ENCODE assay signal across 28 cellular contexts in the genomic region with DNA sequence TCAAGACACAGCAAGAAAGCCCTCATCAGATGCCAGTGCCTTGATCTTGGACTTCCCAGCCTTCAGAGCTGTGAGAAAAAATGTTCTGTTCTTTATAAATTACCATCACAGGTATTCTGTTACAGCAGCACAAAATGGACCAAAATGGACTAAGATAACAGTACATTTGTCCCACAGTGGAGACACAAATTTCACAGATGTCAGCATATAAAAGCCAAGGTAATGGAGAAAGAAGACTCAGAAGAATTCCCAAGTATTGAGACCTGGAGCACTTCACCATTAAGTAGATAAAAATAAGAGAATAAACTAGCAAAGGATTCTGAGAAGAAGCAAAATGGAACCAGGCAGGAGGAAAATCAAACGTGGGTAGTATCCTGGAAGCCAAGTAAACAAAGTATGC.
"Had no signal": no experiment of that assay in that cellular context is flagged by ENCODE, and none has a peak within 500 bp of the region (broad histone marks: within the 10 kb centered on the region; RNA-seq: fewer than 3 reads in every experiment).

No MANE protein-coding gene starts in this region.

- H3K4me3 ChIP-seq: colonic mucosa, coronary artery, dorsolateral prefrontal cortex, esophagus muscularis mucosa, esophagus squamous epithelium, gastrocnemius medialis, gastroesophageal sphincter, heart left ventricle, heart right ventricle had no signal

- ATAC-seq: effector memory CD8-positive, alpha-beta T cell; esophagus mucosa; foreskin keratinocyte; gastrocnemius medialis; gastroesophageal sphincter; heart left ventricle; heart right ventricle had no signal

- H3K4me1 ChIP-seq: colonic mucosa, esophagus muscularis mucosa, esophagus squamous epithelium, foreskin keratinocyte, gastrocnemius medialis, gastroesophageal sphincter, heart left ventricle, heart right ventricle had no signal

- DNase-seq: colonic mucosa; cortex of kidney; dermis blood vessel endothelial cell; dorsolateral prefrontal cortex; effector CD4-positive, alpha-beta T cell; effector CD8-positive, alpha-beta T cell; effector memory CD4-positive, alpha-beta T cell; effector memory CD8-positive, alpha-beta T cell; endodermal cell; erythroblast; esophagus squamous epithelium; foreskin fibroblast; foreskin keratinocyte; foreskin melanocyte; gastrocnemius medialis; glutamatergic neuron; head of caudate nucleus; heart left ventricle; heart right ventricle had no signal

- H3K9me3 ChIP-seq: colonic mucosa, esophagus muscularis mucosa, esophagus squamous epithelium, gastrocnemius medialis, gastroesophageal sphincter had no signal

- H3K27me3 ChIP-seq: colonic mucosa, dorsolateral prefrontal cortex, esophagus muscularis mucosa, esophagus squamous epithelium, foreskin keratinocyte, gastrocnemius medialis, gastroesophageal sphincter, heart left ventricle, heart right ventricle had no signal

- FAIRE-seq: colon, endometrium, endothelial cell of umbilical vein, frontal cortex had no signal

- H3K27ac ChIP-seq: colonic mucosa, coronary artery, dorsolateral prefrontal cortex, epithelial cell of prostate, esophagus muscularis mucosa, esophagus squamous epithelium, foreskin keratinocyte, gastrocnemius medialis, gastroesophageal sphincter, heart left ventricle, heart right ventricle had no signal

- H3K36me3 ChIP-seq: colonic mucosa, esophagus squamous epithelium, gastrocnemius medialis, heart left ventricle, heart right ventricle had no signal
